28 cellular contexts compared by ENCODE assay signal in genomic region chr7:28310449-28310848, GRCh38.
"Had no signal": no experiment of that assay in that cellular context is flagged by ENCODE, and none has a peak within 500 bp of the region (broad histone marks: within the 10 kb centered on the region; RNA-seq: fewer than 3 reads in every experiment).

No MANE protein-coding gene starts in this region.

- ATAC-seq: effector memory CD8-positive, alpha-beta T cell; esophagus mucosa; foreskin keratinocyte; gastrocnemius medialis; gastroesophageal sphincter; heart left ventricle; heart right ventricle had no signal

- H3K9me3 ChIP-seq: colonic mucosa, esophagus muscularis mucosa, esophagus squamous epithelium, gastrocnemius medialis, gastroesophageal sphincter, heart left ventricle, heart right ventricle had no signal

- H3K4me3 ChIP-seq: colonic mucosa, coronary artery, dorsolateral prefrontal cortex, esophagus muscularis mucosa, esophagus squamous epithelium, gastrocnemius medialis, gastroesophageal sphincter, heart left ventricle, heart right ventricle had no signal

- DNase-seq: colonic mucosa; cortex of kidney; dermis blood vessel endothelial cell; dorsolateral prefrontal cortex; effector CD4-positive, alpha-beta T cell; effector CD8-positive, alpha-beta T cell; effector memory CD4-positive, alpha-beta T cell; effector memory CD8-positive, alpha-beta T cell; endodermal cell; erythroblast; esophagus squamous epithelium; foreskin fibroblast; foreskin keratinocyte; foreskin melanocyte; gastrocnemius medialis; glutamatergic neuron; head of caudate nucleus; heart left ventricle; heart right ventricle had no signal

- H3K27me3 ChIP-seq: colonic mucosa had no signal

- H3K36me3 ChIP-seq: colonic mucosa, esophagus muscularis mucosa, esophagus squamous epithelium, gastrocnemius medialis, gastroesophageal sphincter, heart left ventricle, heart right ventricle had no signal

- H3K27ac ChIP-seq: colonic mucosa, coronary artery, dorsolateral prefrontal cortex, epithelial cell of prostate, esophagus muscularis mucosa, esophagus squamous epithelium, foreskin keratinocyte, gastrocnemius medialis, gastroesophageal sphincter, heart left ventricle, heart right ventricle had no signal

- FAIRE-seq: colon, endometrium, endothelial cell of umbilical vein, frontal cortex had no signal

- H3K4me1 ChIP-seq: colonic mucosa, foreskin keratinocyte, gastrocnemius medialis, gastroesophageal sphincter had no signal
